30 cellular contexts compared by ENCODE assay signal in the genomic region with DNA sequence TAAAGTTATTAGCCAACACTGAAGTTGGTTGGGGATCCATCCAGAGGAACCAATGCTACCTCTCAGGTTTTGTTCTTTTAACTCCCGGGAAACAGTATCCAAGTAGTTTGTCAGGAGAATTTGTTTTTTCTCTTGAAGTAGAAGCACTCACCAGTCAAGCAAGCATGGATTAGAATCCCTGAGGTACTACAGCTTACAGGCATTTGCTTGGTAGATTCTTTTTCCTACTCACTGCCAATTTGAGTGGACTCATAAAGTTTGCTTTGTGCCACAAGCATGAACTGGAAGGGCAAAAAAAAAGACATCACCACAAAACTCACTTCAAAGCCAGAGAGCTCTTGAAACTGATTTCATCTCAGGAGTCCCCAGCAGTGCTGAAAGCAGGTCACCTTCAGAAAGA.
"Had no signal": no experiment of that assay in that cellular context is flagged by ENCODE, and none has a peak within 500 bp of the region (broad histone marks: within the 10 kb centered on the region; RNA-seq: fewer than 3 reads in every experiment).

No MANE protein-coding gene starts in this region.

- H3K4me1 ChIP-seq: SJCRH30 had no signal

- H3K36me3 ChIP-seq: cardiac muscle cell, SJCRH30 had no signal

- H3K4me3 ChIP-seq: cardiac muscle cell, SJCRH30, SK-N-MC had no signal

- H3K27me3 ChIP-seq: cardiac muscle cell, SJCRH30 had no signal

- H3K27ac ChIP-seq: cardiac muscle cell, SJCRH30, SK-N-MC had no signal

- ATAC-seq: activated CD8-positive, alpha-beta T cell treated with anti-CD3 and anti-CD28 coated beads for 36 hours; activated T-cell treated with anti-CD3 and anti-CD28 coated beads, Interleukin-2, amount 50 U/mL, for 72 hours; activated T-helper 17 cell treated with anti-CD3 and anti-CD28 coated beads, Interleukin-2, amount 50 U/mL, for 72 hours; Panc1 had no signal

- H3K9me3 ChIP-seq: SJCRH30 had no signal

- DNase-seq: activated CD4-positive, alpha-beta T cell treated with anti-CD3 and anti-CD28 coated beads, Interleukin-2, amount 10 ng/mL, durations not matched to agents 24 days and 14 days; activated CD4-positive, alpha-beta T cell treated with anti-CD3 and anti-CD28 coated beads, Interleukin-2, amount 50 U/mL, for 4 hours; activated CD8-positive, alpha-beta T cell treated with anti-CD3 and anti-CD28 coated beads for 36 hours; activated effector memory CD4-positive, alpha-beta T cell treated with anti-CD3 and anti-CD28 coated beads, Interleukin-2, amount 50 U/mL, for 16 hours; activated naive CD4-positive, alpha-beta T cell; activated naive CD4-positive, alpha-beta T cell treated with anti-CD3 and anti-CD28 coated beads, Interleukin-2, amount 50 U/mL, for 16 hours; activated naive CD8-positive, alpha-beta T cell treated with anti-CD3 and anti-CD28 coated beads for 36 hours; activated T-cell treated with anti-CD3 and anti-CD28 coated beads, Interleukin-2, amount 50 U/mL, for 1 hour; activated T-cell treated with anti-CD3 and anti-CD28 coated beads, Interleukin-2, amount 50 U/mL, for 72 hours; amniotic stem cell; aorta; Karpas-422; KBM-7; NCI-H1048; NCI-H1105 treated with DMSO at 0.1 percent for 48 hours; NCI-H1436; NCI-H1694; NCI-H2029 treated with DMSO at 0.1 percent for 48 hours; NCI-H2107; NCI-H226; NCI-H446 treated with DMSO at 0.1 percent for 48 hours; NCI-H526; NCI-H748 treated with DMSO at 0.1 percent for 48 hours; SHP77; SJCRH30; T1000 had no signal
